Comparison of ENCODE assay signal across 21 cellular contexts in the genomic region with DNA sequence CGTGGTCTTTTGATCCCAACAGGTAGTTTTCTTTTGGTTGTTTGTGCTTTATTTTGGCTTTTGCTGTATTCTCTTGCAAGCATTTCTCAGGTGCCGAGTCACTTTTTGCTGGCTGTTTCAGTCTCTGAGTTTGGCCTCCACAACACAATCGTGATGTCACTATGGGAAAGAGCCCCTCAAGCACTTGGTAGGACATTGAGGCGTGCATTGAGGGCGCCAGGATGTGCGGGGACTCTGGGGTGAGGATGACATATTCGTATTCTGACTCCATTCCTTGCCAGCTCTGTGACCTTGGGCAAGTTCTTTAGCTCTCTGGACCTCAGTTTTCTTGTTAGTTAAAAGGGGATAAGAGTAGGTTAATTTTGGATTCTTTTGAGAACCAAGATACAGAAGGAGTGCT. TPM values are rescaled to one million over a fixed set of nuclear protein-coding genes. Genes with fewer than 3 reads are reported as not detected.
DNase-seq lines count a peak whose midpoint lies in the region; ATAC-seq, FAIRE-seq and TF ChIP-seq lines count a peak whose summit lies in the region.
"Had no signal": no experiment of that assay in that cellular context is flagged by ENCODE, and none has a peak within 500 bp of the region (broad histone marks: within the 10 kb centered on the region; RNA-seq: fewer than 3 reads in every experiment).

No MANE protein-coding gene starts in this region.

- no peak overlapping the region for H3K23ac ChIP-seq in H1 (ENCODE audit: insufficient read length)

- CTCF ChIA-PET in H1 (lab: Charles Lee; ENCODE audit: partially characterized antibody): interaction anchor here (1.3 to 2.1 kb wide), 6 partner anchors 11 to 133 kb away, joined by 3 to 12 read pairs (median 4); no protein-coding TSS in a partner anchor

- H3K23me2 ChIP-seq in H1 (ENCODE audit: low read depth, low read length): no peaks in the 10 kb centered on the region

- no peak overlapping the region for H2BK15ac ChIP-seq in H1 (ENCODE audit: low read length)

- H3K27me3 ChIP-seq in H1 (replicated peaks in 1 of 4; ENCODE audit: control insufficient read depth in 3 of 4, extremely low read depth in 1 of 4, insufficient read depth in 3 of 4, low read length in 3 of 4): no peaks in the 10 kb centered on the region
- H3K27me3 ChIP-seq: colonic mucosa, upper lobe of left lung had no signal

- H3K4me2 ChIP-seq in H1 (ENCODE audit: insufficient read depth in 1 of 2, low read depth in 2 of 2, low read length in 2 of 2): no peak overlapping the region

- H4K8ac ChIP-seq in H1 (ENCODE audit: extremely low read depth, insufficient read depth, low read length): no peak overlapping the region

- no peak for TF ChIP-seq CTCF in H1 (IDR thresholded peaks at IDR 0.05; ENCODE audit: control extremely low read depth in 1 of 3, insufficient read depth in 1 of 3, low read depth in 1 of 3, low read length in 3 of 3)

- FAIRE-seq in H1 (lab: Jason Lieb, UNC): no peak
- FAIRE-seq: endometrium had no signal

- no peak for TF ChIP-seq POLR2A in H1 (IDR thresholded peaks at IDR 0.05; ENCODE audit: control extremely low read depth in 1 of 2, low read depth in 2 of 2, low read length in 2 of 2)

- H3K4ac ChIP-seq in H1 (replicated peaks; ENCODE audit: insufficient read length, low read depth, low read length): no peak overlapping the region

- H4K20me1 ChIP-seq in H1 (replicated peaks in 1 of 2; ENCODE audit: control insufficient read depth in 1 of 2, insufficient read depth in 2 of 2, low read length in 2 of 2): peaks cover 0 to 1% of the 10 kb centered on the region in 2 experiments

- H3K36me3 Mint-ChIP-seq in T-helper 2 cell treated with Interferon-gamma antibody and Interleukin-4, amounts not matched to agents 5 μg/mL and 100 μg/mL, for 36 hours (ENCODE audit: low read depth): peaks cover 2% of the 10 kb centered on the region

- H3K79me1 ChIP-seq in H1 (ENCODE audit: low read depth, low read length): peaks cover 18% of the 10 kb centered on the region

- no peak overlapping the region for H2AFZ ChIP-seq in H1 (ENCODE audit: low read length)

- POLR2A ChIA-PET in H1 (lab: Charles Lee; ENCODE audit: partially characterized antibody): no interaction called here

- ATAC-seq in left cardiac atrium (no peak), GM19324 (IDR thresholded peaks at IDR 0.05; ENCODE audit: low FRiP score, unreplicated experiment) (no peak), left lobe of liver (no peak)

- H3K9me3 Mint-ChIP-seq in T-helper 2 cell treated with Interferon-gamma antibody and Interleukin-4, amounts not matched to agents 5 μg/mL and 100 μg/mL, for 36 hours: no peaks in the 10 kb centered on the region
- H3K9me3 Mint-ChIP-seq: brain had no signal

- H2BK20ac ChIP-seq in H1 (ENCODE audit: low read length): no peak overlapping the region

- H3K4me1 ChIP-seq in H1 (replicated peaks in 1 of 4; ENCODE audit: control insufficient read depth in 3 of 4, insufficient read depth in 4 of 4, low read length in 3 of 4): peaks cover 16 to 31% (median 24%) of the 10 kb centered on the region in 4 experiments
- H3K4me1 ChIP-seq: colonic mucosa had no signal

- no peak overlapping the region for H4K5ac ChIP-seq in H1 (ENCODE audit: insufficient read length, low read depth, low read length)

- no peaks in the 10 kb centered on the region for H3K9me3 ChIP-seq in H1 (ENCODE audit: insufficient read depth in 2 of 2, low read depth in 1 of 2, low read length in 1 of 2)
- H3K9me3 ChIP-seq: colonic mucosa, upper lobe of left lung had no signal

- no peaks in the 10 kb centered on the region for H3K36me3 ChIP-seq in H1 (ENCODE audit: control insufficient read depth in 2 of 4, insufficient read depth in 4 of 4, low read length in 3 of 4)
- H3K36me3 ChIP-seq: colonic mucosa, upper lobe of left lung had no signal

- no peaks in the 10 kb centered on the region for H3K27me3 Mint-ChIP-seq in T-helper 2 cell treated with Interferon-gamma antibody and Interleukin-4, amounts not matched to agents 5 μg/mL and 100 μg/mL, for 36 hours (ENCODE audit: low read depth)
- H3K27me3 Mint-ChIP-seq: brain had no signal

- 0 out of 2 replicates have a peak overlapping the region, but pooled peaks have one; percentile 55 for H2BK12ac ChIP-seq in H1 (ENCODE audit: low read depth, low read length)

- peak overlapping the region; percentile 23 for H3K4me3 Mint-ChIP-seq in T-helper 2 cell treated with Interferon-gamma antibody and Interleukin-4, amounts not matched to agents 5 μg/mL and 100 μg/mL, for 36 hours
- H3K4me3 Mint-ChIP-seq: brain had no signal

- H3K27ac ChIP-seq in H1 (ENCODE audit: low read depth, low read length): no peak overlapping the region
- H3K27ac ChIP-seq: colonic mucosa, upper lobe of left lung had no signal

- intact Hi-C loops in left cardiac atrium (cut with DNase I): no loop called here

- H3K79me2 ChIP-seq in H1 (ENCODE audit: control insufficient read depth in 1 of 2, insufficient read depth in 2 of 2, low read length in 2 of 2): peaks cover 0 to 78% of the 10 kb centered on the region in 2 experiments; a peak in 3 of 4 replicates

- no peak overlapping the region for H3K14ac ChIP-seq in H1 (ENCODE audit: insufficient read length)

- no peak overlapping the region for H3K56ac ChIP-seq in H1 (replicated peaks; ENCODE audit: insufficient read length, low read depth, low read length)

- H2AK5ac ChIP-seq in H1 (ENCODE audit: low read depth, low read length): peak overlapping the region; percentile 39; the same call in 1 of the 2 replicates

- H4K91ac ChIP-seq in H1 (replicated peaks; ENCODE audit: insufficient read length, low read length): no peak overlapping the region

- H3K4me3 ChIP-seq in H1 (ENCODE audit: extremely low read depth in 1 of 4, insufficient read depth in 2 of 4, low read depth in 3 of 4, low read length in 4 of 4): no peak overlapping the region
- H3K4me3 ChIP-seq: colonic mucosa, lung, upper lobe of left lung had no signal

- H2BK5ac ChIP-seq in H1 (ENCODE audit: low read depth, low read length): no peak overlapping the region; the same call in 1 of the 2 replicates

- H3K9ac ChIP-seq in H1 (replicated peaks in 1 of 4; ENCODE audit: extremely low read depth in 1 of 4, low read depth in 3 of 4, low read length in 3 of 4): no peak overlapping the region

- no peak overlapping the region for H3K18ac ChIP-seq in H1 (ENCODE audit: extremely low read depth, low read length)

- peaks cover 80% of the 10 kb centered on the region for H3K4me1 Mint-ChIP-seq in T-helper 2 cell treated with Interferon-gamma antibody and Interleukin-4, amounts not matched to agents 5 μg/mL and 100 μg/mL, for 36 hours (ENCODE audit: low read depth)

- TF ChIP-seq RAD21 in H1 (IDR thresholded peaks at IDR 0.05 in 1 of 2, conservative IDR thresholded peaks at IDR 0.05 in 1 of 2; ENCODE audit: low read depth in 2 of 2, low read length in 2 of 2): no peak

- no peak for DNase-seq in T-helper 2 cell treated with Interferon-gamma antibody and Interleukin-4, amounts not matched to agents 5 μg/mL and 100 μg/mL, for 36 hours (ENCODE audit: low spot score)
- DNase-seq in T-helper 2 cell (no peak), H1 (ENCODE audit: low read depth in 1 of 2, low spot score in 2 of 2) (no peak), left cardiac atrium (no peak), left lobe of liver (ENCODE audit: low spot score) (no peak)
- peak; percentile 41 for DNase-seq in stimulated activated CD4-positive, alpha-beta T cell treated with anti-CD3 and anti-CD28 coated beads, Interleukin-1b, Interleukin-23, amount 100 ng/mL, for 48 hours
- DNase-seq in stimulated activated CD4-positive, alpha-beta T cell treated with anti-CD3 and anti-CD28 coated beads, Interleukin-4, amount 100 ng/mL, for 1 hour: no peak
- DNase-seq: 8988T; Calu3; colonic mucosa; EL; NCI-H1105; NCI-H2081 treated with DMSO at 0.1 percent for 48 hours; NCI-H524; nucleus accumbens; stimulated activated naive CD4-positive, alpha-beta T cell treated with Interleukin-2 at 50 U/mL for 16 hours; upper lobe of left lung had no signal

- no peak overlapping the region for H2BK120ac ChIP-seq in H1 (replicated peaks; ENCODE audit: low read depth, low read length)

- TF ChIP-seq EP300 in H1 (IDR thresholded peaks at IDR 0.05; ENCODE audit: borderline replicate concordance in 1 of 2, low read depth in 2 of 2, low read length in 2 of 2): no peak

- H3K27ac Mint-ChIP-seq in T-helper 2 cell treated with Interferon-gamma antibody and Interleukin-4, amounts not matched to agents 5 μg/mL and 100 μg/mL, for 36 hours: peak overlapping the region; percentile 78

- WGBS in H1 (ENCODE audit: extremely low coverage in 1 of 2, insufficient coverage in 1 of 2, insufficient read length in 1 of 2, insufficient replicate concordance in 2 of 2, low coverage in 1 of 2, low lambda C conversion rate in 2 of 2, missing lambda C conversion rate in 1 of 2), 2 experiments: 77% methylated on average over 7 of the region's 7 CpGs; no CpG with 5 or more reads in 1 of the 2 experiments

TF ChIP-seq in H1, 55 proteins besides CTCF, POLR2A, EP300 and RAD21 (continues in another document):
- no peak for TF ChIP-seq MAFK (IDR thresholded peaks at IDR 0.05; ENCODE audit: low read depth, low read length)
- TF ChIP-seq YY1 (IDR thresholded peaks at IDR 0.05; ENCODE audit: low read depth, low read length): no peak
- TF ChIP-seq SRF (IDR thresholded peaks at IDR 0.05; ENCODE audit: low read depth, low read length): no peak
- TF ChIP-seq RFX5 (IDR thresholded peaks at IDR 0.05; ENCODE audit: borderline replicate concordance, low read depth, low read length): no peak
- TF ChIP-seq SUZ12 (IDR thresholded peaks at IDR 0.05; ENCODE audit: low read length): no peak
- no peak for TF ChIP-seq CHD2 (IDR thresholded peaks at IDR 0.05; ENCODE audit: low read length)
- no peak for TF ChIP-seq EZH2 (IDR thresholded peaks at IDR 0.05; ENCODE audit: low read depth, low read length, severe bottlenecking)
- TF ChIP-seq SIRT6 (IDR thresholded peaks at IDR 0.05; ENCODE audit: low read length): no peak
- no peak for TF ChIP-seq CREB1 (IDR thresholded peaks at IDR 0.05)
- TF ChIP-seq GTF2F1 (IDR thresholded peaks at IDR 0.05; ENCODE audit: borderline replicate concordance, low read depth, low read length): no peak
- TF ChIP-seq SAP30 (IDR thresholded peaks at IDR 0.05; ENCODE audit: insufficient read depth, insufficient replicate concordance, low read length): no peak
- no peak for TF ChIP-seq CEBPB (IDR thresholded peaks at IDR 0.05; ENCODE audit: low read depth, low read length)

RNA-seq across cellular contexts. Expression of gene KSR1, which starts 13.0 kb away (rescaled TPM):
- total RNA-seq in H1 (2021; fragmentation: NEBNext Ultra II Directional; extraction: Animal tissue kit (Norgen Biotek cat#: 25700)): 33.9 and 34.7 TPM in 2 replicates
- 14.1 and 26.8 TPM in 2 replicates for polyA plus RNA-seq in H1 (2011; rRNA removed)
- 20.7 TPM for polyA plus RNA-seq in H1 (2011; cell fraction: cytosol; rRNA removed)
- 87.7 TPM for polyA plus RNA-seq in H1 (2011; cell fraction: nucleus; rRNA removed)
- 19.6 to 26.5 TPM (median 24.3 TPM) in 4 replicates for polyA plus RNA-seq in H1 (2012, experiment 1 of 2)
- polyA plus RNA-seq in H1 (2012, experiment 2 of 2): 23.5 TPM
- 21.2 TPM for polyA plus RNA-seq in H1 (2013, experiment 1 of 2)
- polyA plus RNA-seq in H1 (2013, experiment 2 of 2): 21.5 TPM
- 30.5 and 37.0 TPM in 2 replicates for polyA minus RNA-seq in H1 (2011; rRNA and poly(A)+ RNA removed)
- polyA minus RNA-seq in H1 (2011; cell fraction: cytosol; rRNA and poly(A)+ RNA removed): 30.8 TPM
- polyA minus RNA-seq in H1 (2011; cell fraction: nucleus; rRNA and poly(A)+ RNA removed): 56.9 TPM
- 10 to 100 TPM; 15.5 to 23.8 TPM for total RNA-seq in left cardiac atrium
- total RNA-seq in left lobe of liver: 11.4 TPM
